ENCODE assay signal across 1 cellular context in the genomic region with DNA sequence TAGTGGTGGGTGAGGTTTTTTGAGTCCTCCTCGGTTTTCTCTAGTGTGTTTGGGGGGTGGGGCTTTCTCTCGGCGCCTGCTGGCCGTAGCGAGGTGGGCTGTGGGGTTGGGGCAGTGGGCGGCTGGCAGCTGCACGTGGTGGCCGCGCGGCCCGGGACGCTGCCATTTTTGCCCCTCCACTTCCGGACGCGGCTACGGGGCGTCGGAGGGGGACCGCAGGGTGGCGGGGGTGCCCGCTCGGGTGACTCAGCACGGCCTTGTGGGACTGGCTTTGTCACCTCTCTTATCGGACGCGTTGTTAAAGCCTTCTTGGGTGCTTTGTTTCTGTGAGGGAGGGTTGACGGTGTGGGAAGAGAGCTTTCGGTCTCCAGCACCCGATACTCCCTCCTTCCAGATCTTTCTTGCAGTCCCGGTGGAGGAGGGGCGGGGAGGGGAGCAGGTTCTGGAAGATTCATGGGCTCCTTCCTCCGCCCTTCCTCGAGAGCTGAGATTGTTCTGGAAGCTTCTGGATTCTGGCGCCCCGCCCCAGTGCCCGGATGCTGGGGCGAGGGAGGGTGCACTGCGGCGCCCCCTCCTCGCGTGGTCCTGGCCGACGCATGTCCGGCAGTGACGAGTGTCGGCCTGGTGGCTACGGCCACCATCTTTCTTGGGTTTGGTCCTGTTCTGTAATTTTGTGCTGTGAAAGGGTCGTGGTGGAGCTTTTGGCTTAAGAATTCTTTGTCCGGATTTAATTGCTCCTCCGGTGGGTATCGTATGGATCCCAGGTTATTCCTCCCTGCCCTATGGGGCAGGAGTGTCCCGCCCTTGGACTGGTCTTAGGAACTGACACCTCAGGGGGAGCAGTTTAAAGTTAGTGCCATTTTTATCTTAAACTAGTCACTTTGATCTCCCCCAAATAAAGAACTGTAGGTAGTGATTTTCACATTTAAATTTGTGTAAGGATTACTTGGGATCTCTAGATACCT.
TF ChIP-seq lines count a peak whose summit lies in the region.

No MANE protein-coding gene starts in this region.

TF ChIP-seq in HepG2, 621 proteins besides CTCF, POLR2A, EP300 and RAD21 (continues in another document):
- TF ChIP-seq ZNF501 (CRISPR knock-in tag; IDR thresholded peaks at IDR 0.05) (no peak; the same call in 1 of the 2 replicates), TEAD3 (CRISPR knock-in tag; optimal IDR thresholded peaks at IDR 0.05; ENCODE audit: borderline replicate concordance) (no peak), NRL (CRISPR knock-in tag; IDR thresholded peaks at IDR 0.05; ENCODE audit: borderline replicate concordance) (no peak), ZNF781 (CRISPR knock-in tag; IDR thresholded peaks at IDR 0.05; ENCODE audit: borderline replicate concordance, not compliant biosample characterization) (peak; percentile 50), MAFF (IDR thresholded peaks at IDR 0.05; ENCODE audit: low read depth, low read length) (peak; percentile 2; the same call in 1 of the 2 replicates), JUN (CRISPR knock-in tag; IDR thresholded peaks at IDR 0.05) (no peak), HIVEP1 (CRISPR knock-in tag; IDR thresholded peaks at IDR 0.05) (no peak; the same call in 1 of the 2 replicates), CENPX (CRISPR knock-in tag; IDR thresholded peaks at IDR 0.05) (no peak), ZNF572 (CRISPR knock-in tag; IDR thresholded peaks at IDR 0.05) (no peak), ZBTB43 (CRISPR knock-in tag; conservative IDR thresholded peaks at IDR 0.05) (no peak), SP1 (IDR thresholded peaks at IDR 0.05) (no peak), SP1 (CRISPR knock-in tag; IDR thresholded peaks at IDR 0.05) (no peak), SIX4 (CRISPR knock-in tag; IDR thresholded peaks at IDR 0.05) (no peak), ZNF788 (CRISPR knock-in tag; IDR thresholded peaks at IDR 0.05; ENCODE audit: borderline replicate concordance) (no peak), ARNT (IDR thresholded peaks at IDR 0.05) (no peak), ZSCAN21 (CRISPR knock-in tag; IDR thresholded peaks at IDR 0.05; ENCODE audit: borderline replicate concordance) (peak; percentile 64), ZNF740 (CRISPR knock-in tag; IDR thresholded peaks at IDR 0.05) (peak; percentile 31; the same call in 1 of the 2 replicates), ZNF335 (CRISPR knock-in tag; IDR thresholded peaks at IDR 0.05) (no peak; the same call in 1 of the 2 replicates), NFYB (CRISPR knock-in tag; IDR thresholded peaks at IDR 0.05) (no peak), KDM4B (CRISPR knock-in tag; IDR thresholded peaks at IDR 0.05) (peak; percentile 20; the same call in 1 of the 2 replicates), ZSCAN29 (CRISPR knock-in tag; conservative IDR thresholded peaks at IDR 0.05) (no peak; the same call in 1 of the 2 replicates), ATRX (CRISPR knock-in tag; IDR thresholded peaks at IDR 0.05; ENCODE audit: borderline replicate concordance) (no peak), RFXAP (CRISPR knock-in tag; IDR thresholded peaks at IDR 0.05; ENCODE audit: borderline replicate concordance) (no peak), MAFG (CRISPR knock-in tag; IDR thresholded peaks at IDR 0.05) (0 out of 2 replicates have a peak, but pooled peaks have one; percentile 46), NCOA1 (CRISPR knock-in tag; IDR thresholded peaks at IDR 0.05) (no peak), HDAC2 (CRISPR knock-in tag; IDR thresholded peaks at IDR 0.05) (no peak; the same call in 1 of the 2 replicates), MXD4 (CRISPR knock-in tag; IDR thresholded peaks at IDR 0.05) (peak; percentile 95; the same call in 1 of the 2 replicates), ZIK1 (CRISPR knock-in tag; IDR thresholded peaks at IDR 0.05; ENCODE audit: borderline replicate concordance, low read depth) (peak; percentile 70; the same call in 1 of the 2 replicates), GRHL1 (CRISPR knock-in tag; conservative IDR thresholded peaks at IDR 0.05) (no peak), SALL1 (CRISPR knock-in tag; IDR thresholded peaks at IDR 0.05) (peak; percentile 34; the same call in 1 of the 2 replicates), HNRNPLL (IDR thresholded peaks at IDR 0.05; ENCODE audit: low read depth, low read length, poor library complexity, severe bottlenecking) (no peak), ZNF235 (CRISPR knock-in tag; IDR thresholded peaks at IDR 0.05; ENCODE audit: borderline replicate concordance) (no peak), FOXP1 (IDR thresholded peaks at IDR 0.05) (no peak), FOXP1 (CRISPR knock-in tag; IDR thresholded peaks at IDR 0.05) (no peak), MXI1 (IDR thresholded peaks at IDR 0.05; ENCODE audit: borderline replicate concordance, low read depth, low read length) (peak; percentile 89), REXO4 (CRISPR knock-in tag; IDR thresholded peaks at IDR 0.05; ENCODE audit: borderline replicate concordance) (no peak), MAFK (conservative IDR thresholded peaks at IDR 0.05 in 1 of 2, IDR thresholded peaks at IDR 0.05 in 1 of 2; ENCODE audit: low read length in 2 of 2) (0 out of 4 replicates have a peak, but pooled peaks of 1 of the 2 experiments have one; percentile 2), CENPBD1 (CRISPR knock-in tag; IDR thresholded peaks at IDR 0.05; ENCODE audit: borderline replicate concordance, low read depth) (no peak), ZNF296 (CRISPR knock-in tag; conservative IDR thresholded peaks at IDR 0.05) (no peak; the same call in 1 of the 2 replicates)
- TF ChIP-seq, protein P1, sequence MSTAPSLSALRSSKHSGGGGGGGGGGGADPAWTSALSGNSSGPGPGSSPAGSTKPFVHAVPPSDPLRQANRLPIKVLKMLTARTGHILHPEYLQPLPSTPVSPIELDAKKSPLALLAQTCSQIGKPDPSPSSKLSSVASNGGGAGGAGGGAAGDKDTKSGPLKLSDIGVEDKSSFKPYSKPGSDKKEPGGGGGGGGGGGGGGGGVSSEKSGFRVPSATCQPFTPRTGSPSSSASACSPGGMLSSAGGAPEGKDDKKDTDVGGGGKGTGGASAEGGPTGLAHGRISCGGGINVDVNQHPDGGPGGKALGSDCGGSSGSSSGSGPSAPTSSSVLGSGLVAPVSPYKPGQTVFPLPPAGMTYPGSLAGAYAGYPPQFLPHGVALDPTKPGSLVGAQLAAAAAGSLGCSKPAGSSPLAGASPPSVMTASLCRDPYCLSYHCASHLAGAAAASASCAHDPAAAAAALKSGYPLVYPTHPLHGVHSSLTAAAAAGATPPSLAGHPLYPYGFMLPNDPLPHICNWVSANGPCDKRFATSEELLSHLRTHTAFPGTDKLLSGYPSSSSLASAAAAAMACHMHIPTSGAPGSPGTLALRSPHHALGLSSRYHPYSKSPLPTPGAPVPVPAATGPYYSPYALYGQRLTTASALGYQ (CRISPR knock-in tag; IDR thresholded peaks at IDR 0.05), result no peak
- TF ChIP-seq, protein P2, sequence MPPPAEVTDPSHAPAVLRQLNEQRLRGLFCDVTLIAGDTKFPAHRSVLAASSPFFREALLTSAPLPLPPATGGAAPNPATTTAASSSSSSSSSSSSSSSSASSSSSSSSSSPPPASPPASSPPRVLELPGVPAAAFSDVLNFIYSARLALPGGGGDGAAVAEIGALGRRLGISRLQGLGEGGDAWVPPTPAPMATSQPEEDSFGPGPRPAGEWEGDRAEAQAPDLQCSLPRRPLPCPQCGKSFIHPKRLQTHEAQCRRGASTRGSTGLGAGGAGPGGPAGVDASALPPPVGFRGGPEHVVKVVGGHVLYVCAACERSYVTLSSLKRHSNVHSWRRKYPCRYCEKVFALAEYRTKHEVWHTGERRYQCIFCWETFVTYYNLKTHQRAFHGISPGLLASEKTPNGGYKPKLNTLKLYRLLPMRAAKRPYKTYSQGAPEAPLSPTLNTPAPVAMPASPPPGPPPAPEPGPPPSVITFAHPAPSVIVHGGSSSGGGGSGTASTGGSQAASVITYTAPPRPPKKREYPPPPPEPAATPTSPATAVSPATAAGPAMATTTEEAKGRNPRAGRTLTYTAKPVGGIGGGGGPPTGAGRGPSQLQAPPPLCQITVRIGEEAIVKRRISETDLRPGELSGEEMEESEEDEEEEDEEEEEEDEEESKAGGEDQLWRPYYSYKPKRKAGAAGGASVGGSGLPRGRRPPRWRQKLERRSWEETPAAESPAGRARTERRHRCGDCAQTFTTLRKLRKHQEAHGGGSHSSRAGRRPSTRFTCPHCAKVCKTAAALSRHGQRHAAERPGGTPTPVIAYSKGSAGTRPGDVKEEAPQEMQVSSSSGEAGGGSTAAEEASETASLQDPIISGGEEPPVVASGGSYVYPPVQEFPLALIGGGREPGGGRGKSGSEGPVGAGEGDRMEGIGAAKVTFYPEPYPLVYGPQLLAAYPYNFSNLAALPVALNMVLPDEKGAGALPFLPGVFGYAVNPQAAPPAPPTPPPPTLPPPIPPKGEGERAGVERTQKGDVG (CRISPR knock-in tag; IDR thresholded peaks at IDR 0.05; ENCODE audit: borderline replicate concordance), result no peak
- TF ChIP-seq, protein P3, sequence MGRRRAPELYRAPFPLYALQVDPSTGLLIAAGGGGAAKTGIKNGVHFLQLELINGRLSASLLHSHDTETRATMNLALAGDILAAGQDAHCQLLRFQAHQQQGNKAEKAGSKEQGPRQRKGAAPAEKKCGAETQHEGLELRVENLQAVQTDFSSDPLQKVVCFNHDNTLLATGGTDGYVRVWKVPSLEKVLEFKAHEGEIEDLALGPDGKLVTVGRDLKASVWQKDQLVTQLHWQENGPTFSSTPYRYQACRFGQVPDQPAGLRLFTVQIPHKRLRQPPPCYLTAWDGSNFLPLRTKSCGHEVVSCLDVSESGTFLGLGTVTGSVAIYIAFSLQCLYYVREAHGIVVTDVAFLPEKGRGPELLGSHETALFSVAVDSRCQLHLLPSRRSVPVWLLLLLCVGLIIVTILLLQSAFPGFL (CRISPR knock-in tag; IDR thresholded peaks at IDR 0.05), result no peak
- TF ChIP-seq, protein P4, sequence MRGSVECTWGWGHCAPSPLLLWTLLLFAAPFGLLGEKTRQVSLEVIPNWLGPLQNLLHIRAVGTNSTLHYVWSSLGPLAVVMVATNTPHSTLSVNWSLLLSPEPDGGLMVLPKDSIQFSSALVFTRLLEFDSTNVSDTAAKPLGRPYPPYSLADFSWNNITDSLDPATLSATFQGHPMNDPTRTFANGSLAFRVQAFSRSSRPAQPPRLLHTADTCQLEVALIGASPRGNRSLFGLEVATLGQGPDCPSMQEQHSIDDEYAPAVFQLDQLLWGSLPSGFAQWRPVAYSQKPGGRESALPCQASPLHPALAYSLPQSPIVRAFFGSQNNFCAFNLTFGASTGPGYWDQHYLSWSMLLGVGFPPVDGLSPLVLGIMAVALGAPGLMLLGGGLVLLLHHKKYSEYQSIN (CRISPR knock-in tag; IDR thresholded peaks at IDR 0.05; ENCODE audit: borderline replicate concordance), result no peak
- TF ChIP-seq, protein P5, sequence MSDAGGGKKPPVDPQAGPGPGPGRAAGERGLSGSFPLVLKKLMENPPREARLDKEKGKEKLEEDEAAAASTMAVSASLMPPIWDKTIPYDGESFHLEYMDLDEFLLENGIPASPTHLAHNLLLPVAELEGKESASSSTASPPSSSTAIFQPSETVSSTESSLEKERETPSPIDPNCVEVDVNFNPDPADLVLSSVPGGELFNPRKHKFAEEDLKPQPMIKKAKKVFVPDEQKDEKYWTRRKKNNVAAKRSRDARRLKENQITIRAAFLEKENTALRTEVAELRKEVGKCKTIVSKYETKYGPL (CRISPR knock-in tag; IDR thresholded peaks at IDR 0.05), result no peak
- TF ChIP-seq, protein P6, sequence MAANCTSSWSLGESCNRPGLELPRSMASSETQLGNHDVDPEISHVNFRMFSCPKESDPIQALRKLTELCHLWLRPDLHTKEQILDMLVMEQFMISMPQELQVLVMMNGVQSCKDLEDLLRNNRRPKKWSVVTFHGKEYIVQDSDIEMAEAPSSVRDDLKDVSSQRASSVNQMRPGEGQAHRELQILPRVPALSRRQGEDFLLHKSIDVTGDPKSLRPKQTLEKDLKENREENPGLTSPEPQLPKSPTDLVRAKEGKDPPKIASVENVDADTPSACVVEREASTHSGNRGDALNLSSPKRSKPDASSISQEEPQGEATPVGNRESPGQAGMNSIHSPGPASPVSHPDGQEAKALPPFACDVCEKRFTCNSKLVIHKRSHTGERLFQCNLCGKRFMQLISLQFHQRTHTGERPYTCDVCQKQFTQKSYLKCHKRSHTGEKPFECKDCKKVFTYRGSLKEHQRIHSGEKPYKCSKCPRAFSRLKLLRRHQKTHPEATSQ (CRISPR knock-in tag; IDR thresholded peaks at IDR 0.05; ENCODE audit: borderline replicate concordance), result no peak
- TF ChIP-seq, protein P7, sequence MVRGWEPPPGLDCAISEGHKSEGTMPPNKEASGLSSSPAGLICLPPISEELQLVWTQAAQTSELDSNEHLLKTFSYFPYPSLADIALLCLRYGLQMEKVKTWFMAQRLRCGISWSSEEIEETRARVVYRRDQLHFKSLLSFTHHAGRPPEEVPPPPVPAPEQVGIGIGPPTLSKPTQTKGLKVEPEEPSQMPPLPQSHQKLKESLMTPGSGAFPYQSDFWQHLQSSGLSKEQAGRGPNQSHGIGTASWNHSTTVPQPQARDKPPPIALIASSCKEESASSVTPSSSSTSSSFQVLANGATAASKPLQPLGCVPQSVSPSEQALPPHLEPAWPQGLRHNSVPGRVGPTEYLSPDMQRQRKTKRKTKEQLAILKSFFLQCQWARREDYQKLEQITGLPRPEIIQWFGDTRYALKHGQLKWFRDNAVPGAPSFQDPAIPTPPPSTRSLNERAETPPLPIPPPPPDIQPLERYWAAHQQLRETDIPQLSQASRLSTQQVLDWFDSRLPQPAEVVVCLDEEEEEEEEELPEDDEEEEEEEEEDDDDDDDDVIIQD (CRISPR knock-in tag; IDR thresholded peaks at IDR 0.05; ENCODE audit: low read depth), result no peak; the same call in 1 of the 2 replicates
